10 cellular contexts compared by ENCODE assay signal in the genomic region with DNA sequence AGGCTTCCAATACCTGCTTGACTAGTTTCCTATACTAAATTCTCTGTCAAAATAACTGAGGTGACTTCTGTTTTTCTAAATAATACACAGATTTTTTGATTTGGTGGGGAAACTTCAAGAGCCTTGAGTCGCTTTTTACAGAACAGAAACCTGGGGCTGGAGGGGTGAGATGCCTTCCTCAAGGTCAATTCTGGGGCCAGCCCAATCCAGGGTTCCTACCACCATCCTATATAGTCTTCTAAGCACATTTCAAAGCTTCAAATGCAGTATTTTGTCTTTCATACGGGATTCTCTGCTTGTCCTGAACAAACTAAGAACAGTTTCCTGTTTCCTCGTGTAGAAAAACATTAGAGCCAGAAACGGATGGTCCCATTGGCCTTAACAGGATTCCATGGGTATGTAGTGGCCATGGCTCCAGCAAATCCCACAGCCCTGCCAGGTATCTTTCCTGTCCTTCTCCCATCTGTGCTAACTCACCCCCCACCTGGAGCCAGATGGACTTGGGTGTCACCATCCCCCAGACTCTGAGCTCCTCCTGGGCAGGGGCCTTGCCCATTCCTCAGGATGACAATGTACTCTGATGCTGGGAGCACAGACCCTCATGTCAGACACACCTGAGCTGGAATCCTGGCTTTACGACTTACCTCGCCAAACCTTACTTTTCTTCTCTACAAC.
DNase-seq lines count a peak whose midpoint lies in the region; ATAC-seq, FAIRE-seq and TF ChIP-seq lines count a peak whose summit lies in the region.
"Had no signal": no experiment of that assay in that cellular context is flagged by ENCODE, and none has a peak within 500 bp of the region (broad histone marks: within the 10 kb centered on the region; RNA-seq: fewer than 3 reads in every experiment).

No MANE protein-coding gene starts in this region.

- peak overlapping the region; percentile 80 for H3K4me3 Mint-ChIP-seq in activated naive CD8-positive, alpha-beta T cell treated with anti-CD3 and anti-CD28 coated beads, Interleukin-2, amount 10 ng/mL, durations not matched to agents 7 days and 5 days

- no peaks in the 10 kb centered on the region for H3K9me3 ChIP-seq in osteoblast (ENCODE audit: low read depth, low read length)

- H3K27me3 ChIP-seq in osteoblast (ENCODE audit: insufficient read depth, low read length), result peaks cover under 1% of the 10 kb centered on the region

- peak; percentile 11 for ATAC-seq in HG02678 (IDR thresholded peaks at IDR 0.05; ENCODE audit: unreplicated experiment)
- no peak for ATAC-seq in activated naive CD8-positive, alpha-beta T cell treated with anti-CD3 and anti-CD28 coated beads, Interleukin-2, amount 10 ng/mL, durations not matched to agents 7 days and 5 days (ENCODE audit: low read depth)
- no peak for ATAC-seq in GM21526 (IDR thresholded peaks at IDR 0.05; ENCODE audit: low FRiP score, unreplicated experiment)

- no peak for TF ChIP-seq POLR2A in GM12892 (IDR thresholded peaks at IDR 0.05; ENCODE audit: low read depth, low read length)

- H3K27ac ChIP-seq in osteoblast (ENCODE audit: low read depth, low read length), result peak overlapping the region; percentile 59

- H3K27ac Mint-ChIP-seq in activated naive CD8-positive, alpha-beta T cell treated with anti-CD3 and anti-CD28 coated beads, Interleukin-2, amount 10 ng/mL, durations not matched to agents 7 days and 5 days, result peak overlapping the region; percentile 91

- peaks cover 39% of the 10 kb centered on the region for H3K4me1 Mint-ChIP-seq in activated naive CD8-positive, alpha-beta T cell treated with anti-CD3 and anti-CD28 coated beads, Interleukin-2, amount 10 ng/mL, durations not matched to agents 7 days and 5 days

- peak; percentile 83 for FAIRE-seq in GM12892 (lab: Jason Lieb, UNC)

- no peak overlapping the region for H2AFZ ChIP-seq in osteoblast (ENCODE audit: low read length)

- H3K4me2 ChIP-seq in osteoblast (ENCODE audit: insufficient read depth, low read length), result peak overlapping the region; percentile 57
- H3K4me2 ChIP-seq: smooth muscle cell had no signal

- H3K27me3 Mint-ChIP-seq in activated naive CD8-positive, alpha-beta T cell treated with anti-CD3 and anti-CD28 coated beads, Interleukin-2, amount 10 ng/mL, durations not matched to agents 7 days and 5 days, result no peaks in the 10 kb centered on the region

- POLR2A ChIA-PET in activated naive CD8-positive, alpha-beta T cell treated with anti-CD3 and anti-CD28 coated beads, Interleukin-2, amount 10 ng/mL, durations not matched to agents 7 days and 5 days (lab: Charles Lee), result interaction anchor here (0.6 to 5.8 kb wide), 14 partner anchors 9 to 147 kb away, joined by 3 to 60 read pairs (median 4); a partner anchor contains a TSS

- no peaks in the 10 kb centered on the region for H4K20me1 ChIP-seq in osteoblast (ENCODE audit: insufficient read depth, low read length)

- H3K4me3 ChIP-seq in osteoblast (ENCODE audit: insufficient read depth, low read length), result no peak overlapping the region
- H3K4me3 ChIP-seq: smooth muscle cell had no signal

- peaks cover 27% of the 10 kb centered on the region for H3K4me1 ChIP-seq in osteoblast (ENCODE audit: insufficient read depth, low read length)

- peaks cover 15% of the 10 kb centered on the region for H3K36me3 Mint-ChIP-seq in activated naive CD8-positive, alpha-beta T cell treated with anti-CD3 and anti-CD28 coated beads, Interleukin-2, amount 10 ng/mL, durations not matched to agents 7 days and 5 days

- DNase-seq in GM12892 (ENCODE audit: insufficient read length) (no peak), osteoblast (ENCODE audit: insufficient read length, low spot score, missing footprints) (no peak), NCI-H345 (lab: John Stamatoyannopoulos, UW) (no peak), foreskin melanocyte (no peak), KG1 (lab: John Stamatoyannopoulos, UW) (no peak)
- no peak for DNase-seq in activated naive CD8-positive, alpha-beta T cell treated with anti-CD3 and anti-CD28 coated beads, Interleukin-2, amount 10 ng/mL, durations not matched to agents 7 days and 5 days
- DNase-seq: NCI-H1417 had no signal

- H3K79me2 ChIP-seq in osteoblast (ENCODE audit: insufficient read depth, low read length), result no peaks in the 10 kb centered on the region

- H3K9me3 Mint-ChIP-seq in activated naive CD8-positive, alpha-beta T cell treated with anti-CD3 and anti-CD28 coated beads, Interleukin-2, amount 10 ng/mL, durations not matched to agents 7 days and 5 days, result peaks cover 4% of the 10 kb centered on the region

- TF ChIP-seq CTCF in osteoblast (IDR thresholded peaks at IDR 0.05; ENCODE audit: extremely low read depth, low read depth, low read length), result no peak

- no peaks in the 10 kb centered on the region for H3K36me3 ChIP-seq in osteoblast (ENCODE audit: insufficient read depth, low read length)
